ENCODE assay signal across 27 cellular contexts in genomic region chr5:33837301-33837700, GRCh38. TPM values are rescaled to one million over a fixed set of nuclear protein-coding genes. Genes with fewer than 3 reads are reported as not detected.
"Had no signal": no experiment of that assay in that cellular context is flagged by ENCODE, and none has a peak within 500 bp of the region (broad histone marks: within the 10 kb centered on the region; RNA-seq: fewer than 3 reads in every experiment).

No MANE protein-coding gene starts in this region.

- H3K4me1 Mint-ChIP-seq: activated B cell treated with CpG ODN at 0.5 μM for 24 hours had no signal

- H3K36me3 Mint-ChIP-seq: activated CD8-positive, alpha-beta memory T cell treated with anti-CD3 and anti-CD28 coated beads, Interleukin-2, amount 10 ng/mL, durations not matched to agents 7 days and 5 days; activated naive CD8-positive, alpha-beta T cell; brain; T-cell had no signal

- H3K9me3 Mint-ChIP-seq: activated B cell treated with CpG ODN at 0.5 μM for 24 hours; activated naive CD4-positive, alpha-beta T cell treated with anti-CD3 and anti-CD28 coated beads for 36 hours; activated T-cell treated with anti-CD3 and anti-CD28 coated beads, Interleukin-2, amount 50 U/mL, for 4 hours; brain; central memory CD8-positive, alpha-beta T cell; T-cell had no signal

- H3K4me3 Mint-ChIP-seq: activated B cell treated with CpG ODN at 0.5 μM for 24 hours; activated CD4-positive, alpha-beta T cell treated with anti-CD3 and anti-CD28 coated beads, Interleukin-2, amount 10 ng/mL, durations not matched to agents 24 days and 14 days; activated CD8-positive, alpha-beta memory T cell treated with anti-CD3 and anti-CD28 coated beads, Interleukin-2, amount 10 ng/mL, durations not matched to agents 7 days and 5 days; activated naive CD4-positive, alpha-beta T cell treated with anti-CD3 and anti-CD28 coated beads for 36 hours; activated naive CD8-positive, alpha-beta T cell; activated T-cell treated with anti-CD3 and anti-CD28 coated beads, Interleukin-2, amount 50 U/mL, for 4 hours; brain; central memory CD8-positive, alpha-beta T cell; T-cell had no signal

- DNase-seq: activated B cell treated with CpG ODN at 0.5 μM for 24 hours; activated CD4-positive, alpha-beta T cell treated with anti-CD3 and anti-CD28 coated beads for 1 hour; activated CD4-positive, alpha-beta T cell treated with anti-CD3 and anti-CD28 coated beads, Interleukin-2, amount 10 ng/mL, durations not matched to agents 24 days and 14 days; activated CD4-positive, alpha-beta T cell treated with anti-CD3 and anti-CD28 coated beads, Interleukin-2, amount 50 U/mL, for 48 hours; activated CD8-positive, alpha-beta memory T cell treated with anti-CD3 and anti-CD28 coated beads, Interleukin-2, amount 10 ng/mL, durations not matched to agents 7 days and 5 days; activated effector memory CD4-positive, alpha-beta T cell treated with anti-CD3 and anti-CD28 coated beads, Interleukin-2, amount 50 U/mL, for 16 hours; activated naive CD4-positive, alpha-beta T cell treated with anti-CD3 and anti-CD28 coated beads for 36 hours; activated T-cell treated with anti-CD3 and anti-CD28 coated beads, Interleukin-2, amount 50 U/mL, for 4 hours; anterior cingulate cortex; NCI-H1092; NCI-H1417; NCI-H1694; NCI-H2029; NCI-H2107; NCI-H345; NCI-H510A; NCI-H526 treated with DMSO at 0.1 percent for 48 hours; NCI-H82; SIG-M5; T-cell; T-helper 2 cell; T1000 had no signal

- H3K4me3 ChIP-seq: SK-N-MC had no signal

- H3K27me3 Mint-ChIP-seq: activated B cell treated with CpG ODN at 0.5 μM for 24 hours; activated naive CD8-positive, alpha-beta T cell; brain; T-cell had no signal

- H3K27ac ChIP-seq: SK-N-MC had no signal

- ATAC-seq: activated CD8-positive, alpha-beta memory T cell treated with anti-CD3 and anti-CD28 coated beads, Interleukin-2, amount 10 ng/mL, durations not matched to agents 7 days and 5 days; activated T-cell treated with anti-CD3 and anti-CD28 coated beads, Interleukin-2, amount 50 U/mL, for 4 hours; T-cell had no signal

- H3K27ac Mint-ChIP-seq: activated B cell treated with CpG ODN at 0.5 μM for 24 hours; activated CD4-positive, alpha-beta T cell treated with anti-CD3 and anti-CD28 coated beads, Interleukin-2, amount 10 ng/mL, durations not matched to agents 24 days and 14 days; activated CD8-positive, alpha-beta memory T cell treated with anti-CD3 and anti-CD28 coated beads, Interleukin-2, amount 10 ng/mL, durations not matched to agents 7 days and 5 days; activated naive CD4-positive, alpha-beta T cell treated with anti-CD3 and anti-CD28 coated beads for 36 hours; activated naive CD8-positive, alpha-beta T cell; brain; T-cell had no signal

RNA-seq across cellular contexts. Expression of gene ADAMTS12, which starts 54.5 kb away (rescaled TPM):
- total RNA-seq: activated B cell treated with CpG ODN at 0.5 μM for 24 hours; activated CD4-positive, alpha-beta T cell treated with anti-CD3 and anti-CD28 coated beads, Interleukin-2, amount 10 ng/mL, durations not matched to agents 24 days and 14 days; activated CD8-positive, alpha-beta memory T cell treated with anti-CD3 and anti-CD28 coated beads, Interleukin-2, amount 10 ng/mL, durations not matched to agents 7 days and 5 days; activated naive CD4-positive, alpha-beta T cell treated with anti-CD3 and anti-CD28 coated beads for 36 hours; OCI-LY7 had no signal
